In genomic region chr7:129640400-129640799, GRCh38 we compare ENCODE assay signal across 35 cellular contexts.
"Had no signal": no experiment of that assay in that cellular context is flagged by ENCODE, and none has a peak within 500 bp of the region (broad histone marks: within the 10 kb centered on the region; RNA-seq: fewer than 3 reads in every experiment).

No MANE protein-coding gene starts in this region.

- H3K36me3 ChIP-seq: MG63 had no signal

- H3K9me3 ChIP-seq: MG63 had no signal

- DNase-seq: Karpas-422, Kasumi-1, MG63, MM.1S, MV-4-11, NCI-H1048, NCI-H1092, NCI-H1092 treated with DMSO at 0.1 percent for 48 hours, NCI-H1105, NCI-H1105 treated with DMSO at 0.1 percent for 48 hours, NCI-H1417, NCI-H1417 treated with DMSO at 0.1 percent for 48 hours, NCI-H1436, NCI-H1436 treated with DMSO at 0.1 percent for 48 hours, NCI-H146, NCI-H1694, NCI-H1694 treated with DMSO at 0.1 percent for 48 hours, NCI-H187, NCI-H187 treated with DMSO at 0.1 percent for 48 hours, NCI-H1930, NCI-H2029, NCI-H2029 treated with DMSO at 0.1 percent for 48 hours, NCI-H2081, NCI-H2081 treated with DMSO at 0.1 percent for 48 hours, NCI-H2107, NCI-H2171, NCI-H2171 treated with DMSO at 0.1 percent for 48 hours, NCI-H2227 treated with DMSO at 0.1 percent for 48 hours, NCI-H226, NCI-H345, NCI-H446, NCI-H446 treated with DMSO at 0.1 percent for 48 hours, NCI-H510A, NCI-H510A treated with DMSO at 0.1 percent for 48 hours, NCI-H524 had no signal

- H3K27me3 ChIP-seq: MG63 had no signal

- H3K4me3 ChIP-seq: MG63 had no signal
